In genomic region chr3:29610781-29611180, GRCh38 we compare ENCODE assay signal across 8 cellular contexts.
"Had no signal": no experiment of that assay in that cellular context is flagged by ENCODE, and none has a peak within 500 bp of the region (broad histone marks: within the 10 kb centered on the region; RNA-seq: fewer than 3 reads in every experiment).

No MANE protein-coding gene starts in this region.

- H2AFZ ChIP-seq: GM23248 had no signal

- H3K4me3 ChIP-seq: GM23248, K562 had no signal

- DNase-seq: GM23248, GOT3, H9, HFFc6, IMR-90, KG1 had no signal

- H3K9ac ChIP-seq: GM23248 had no signal

- H3K27ac ChIP-seq: GM23248 had no signal

- ATAC-seq: HCT116, K562 had no signal
